ENCODE assay signal across 1 cellular context in the genomic region with DNA sequence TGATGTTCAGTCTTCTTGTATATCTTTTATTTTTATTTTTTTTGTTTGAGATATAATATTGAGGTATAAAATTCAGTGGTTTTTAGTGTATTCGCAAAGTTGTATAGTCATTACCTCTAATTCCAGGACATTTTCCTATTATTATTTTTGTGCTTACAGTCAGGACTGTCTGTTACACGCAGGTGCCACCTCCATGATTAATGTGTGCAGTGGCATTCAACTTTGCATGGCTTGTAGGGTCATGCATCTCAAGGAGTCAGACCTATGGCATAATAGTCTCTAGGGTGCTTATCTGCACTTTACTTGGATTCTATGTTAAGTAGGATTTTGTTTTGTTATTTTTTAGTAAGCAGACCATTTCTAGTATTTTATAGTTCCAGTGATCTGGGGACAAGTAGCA.
TF ChIP-seq lines count a peak whose summit lies in the region.

No MANE protein-coding gene starts in this region.

TF ChIP-seq in GM23338, 12 proteins besides CTCF, POLR2A, EP300 and RAD21 (continued from another document):
- TF ChIP-seq, protein P1, sequence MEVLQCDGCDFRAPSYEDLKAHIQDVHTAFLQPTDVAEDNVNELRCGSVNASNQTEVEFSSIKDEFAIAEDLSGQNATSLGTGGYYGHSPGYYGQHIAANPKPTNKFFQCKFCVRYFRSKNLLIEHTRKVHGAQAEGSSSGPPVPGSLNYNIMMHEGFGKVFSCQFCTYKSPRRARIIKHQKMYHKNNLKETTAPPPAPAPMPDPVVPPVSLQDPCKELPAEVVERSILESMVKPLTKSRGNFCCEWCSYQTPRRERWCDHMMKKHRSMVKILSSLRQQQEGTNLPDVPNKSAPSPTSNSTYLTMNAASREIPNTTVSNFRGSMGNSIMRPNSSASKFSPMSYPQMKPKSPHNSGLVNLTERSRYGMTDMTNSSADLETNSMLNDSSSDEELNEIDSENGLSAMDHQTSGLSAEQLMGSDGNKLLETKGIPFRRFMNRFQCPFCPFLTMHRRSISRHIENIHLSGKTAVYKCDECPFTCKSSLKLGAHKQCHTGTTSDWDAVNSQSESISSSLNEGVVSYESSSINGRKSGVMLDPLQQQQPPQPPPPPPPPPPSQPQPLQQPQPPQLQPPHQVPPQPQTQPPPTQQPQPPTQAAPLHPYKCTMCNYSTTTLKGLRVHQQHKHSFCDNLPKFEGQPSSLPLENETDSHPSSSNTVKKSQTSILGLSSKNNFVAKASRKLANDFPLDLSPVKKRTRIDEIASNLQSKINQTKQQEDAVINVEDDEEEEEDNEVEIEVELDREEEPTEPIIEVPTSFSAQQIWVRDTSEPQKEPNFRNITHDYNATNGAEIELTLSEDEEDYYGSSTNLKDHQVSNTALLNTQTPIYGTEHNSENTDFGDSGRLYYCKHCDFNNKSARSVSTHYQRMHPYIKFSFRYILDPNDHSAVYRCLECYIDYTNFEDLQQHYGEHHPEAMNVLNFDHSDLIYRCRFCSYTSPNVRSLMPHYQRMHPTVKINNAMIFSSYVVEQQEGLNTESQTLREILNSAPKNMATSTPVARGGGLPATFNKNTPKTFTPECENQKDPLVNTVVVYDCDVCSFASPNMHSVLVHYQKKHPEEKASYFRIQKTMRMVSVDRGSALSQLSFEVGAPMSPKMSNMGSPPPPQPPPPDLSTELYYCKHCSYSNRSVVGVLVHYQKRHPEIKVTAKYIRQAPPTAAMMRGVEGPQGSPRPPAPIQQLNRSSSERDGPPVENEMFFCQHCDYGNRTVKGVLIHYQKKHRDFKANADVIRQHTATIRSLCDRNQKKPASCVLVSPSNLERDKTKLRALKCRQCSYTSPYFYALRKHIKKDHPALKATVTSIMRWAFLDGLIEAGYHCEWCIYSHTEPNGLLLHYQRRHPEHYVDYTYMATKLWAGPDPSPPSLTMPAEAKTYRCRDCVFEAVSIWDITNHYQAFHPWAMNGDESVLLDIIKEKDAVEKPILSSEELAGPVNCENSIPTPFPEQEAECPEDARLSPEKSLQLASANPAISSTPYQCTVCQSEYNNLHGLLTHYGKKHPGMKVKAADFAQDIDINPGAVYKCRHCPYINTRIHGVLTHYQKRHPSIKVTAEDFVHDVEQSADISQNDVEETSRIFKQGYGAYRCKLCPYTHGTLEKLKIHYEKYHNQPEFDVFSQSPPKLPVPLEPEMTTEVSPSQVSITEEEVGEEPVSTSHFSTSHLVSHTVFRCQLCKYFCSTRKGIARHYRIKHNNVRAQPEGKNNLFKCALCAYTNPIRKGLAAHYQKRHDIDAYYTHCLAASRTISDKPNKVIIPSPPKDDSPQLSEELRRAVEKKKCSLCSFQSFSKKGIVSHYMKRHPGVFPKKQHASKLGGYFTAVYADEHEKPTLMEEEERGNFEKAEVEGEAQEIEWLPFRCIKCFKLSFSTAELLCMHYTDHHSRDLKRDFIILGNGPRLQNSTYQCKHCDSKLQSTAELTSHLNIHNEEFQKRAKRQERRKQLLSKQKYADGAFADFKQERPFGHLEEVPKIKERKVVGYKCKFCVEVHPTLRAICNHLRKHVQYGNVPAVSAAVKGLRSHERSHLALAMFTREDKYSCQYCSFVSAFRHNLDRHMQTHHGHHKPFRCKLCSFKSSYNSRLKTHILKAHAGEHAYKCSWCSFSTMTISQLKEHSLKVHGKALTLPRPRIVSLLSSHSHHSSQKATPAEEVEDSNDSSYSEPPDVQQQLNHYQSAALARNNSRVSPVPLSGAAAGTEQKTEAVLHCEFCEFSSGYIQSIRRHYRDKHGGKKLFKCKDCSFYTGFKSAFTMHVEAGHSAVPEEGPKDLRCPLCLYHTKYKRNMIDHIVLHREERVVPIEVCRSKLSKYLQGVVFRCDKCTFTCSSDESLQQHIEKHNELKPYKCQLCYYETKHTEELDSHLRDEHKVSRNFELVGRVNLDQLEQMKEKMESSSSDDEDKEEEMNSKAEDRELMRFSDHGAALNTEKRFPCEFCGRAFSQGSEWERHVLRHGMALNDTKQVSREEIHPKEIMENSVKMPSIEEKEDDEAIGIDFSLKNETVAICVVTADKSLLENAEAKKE (CRISPR knock-in tag; IDR thresholded peaks at IDR 0.05): no peak
